In the genomic region with DNA sequence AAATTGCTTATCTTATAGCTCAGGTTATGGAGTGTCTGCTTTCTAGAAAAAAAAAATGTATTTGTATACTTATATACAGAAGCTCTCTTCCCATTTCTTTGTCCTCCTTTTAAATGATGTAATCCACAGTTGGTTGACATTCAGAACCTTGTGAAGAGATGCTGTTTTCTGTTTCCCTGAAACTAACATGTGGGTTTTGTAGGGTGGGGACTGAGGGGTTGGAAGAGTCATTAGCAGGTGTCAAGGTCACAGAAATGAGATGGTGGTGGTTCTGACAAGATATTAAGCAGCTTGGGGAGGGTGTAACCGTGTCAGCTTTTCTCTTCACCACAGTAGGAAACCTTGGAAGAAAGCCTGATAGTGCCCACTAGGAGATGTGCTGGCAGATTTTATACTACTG, we compare ENCODE assay signal across 11 cellular contexts. TPM values are rescaled to one million over a fixed set of nuclear protein-coding genes. Genes with fewer than 3 reads are reported as not detected.
DNase-seq lines count a peak whose midpoint lies in the region; ATAC-seq, FAIRE-seq and TF ChIP-seq lines count a peak whose summit lies in the region.
"Had no signal": no experiment of that assay in that cellular context is flagged by ENCODE, and none has a peak within 500 bp of the region (broad histone marks: within the 10 kb centered on the region; RNA-seq: fewer than 3 reads in every experiment).

No MANE protein-coding gene starts in this region.

- no peak overlapping the region for H3K4me3 ChIP-seq in PC-3 (ENCODE audit: low read length)
- H3K4me3 ChIP-seq in sigmoid colon = no peak overlapping the region

- H3K4me1 ChIP-seq in PC-3 (ENCODE audit: insufficient read depth, low read length) = peaks cover 23% of the 10 kb centered on the region
- H3K4me1 ChIP-seq in sigmoid colon = peaks cover 0 to 24% (median 11%) of the 10 kb centered on the region in 4 donors

- TF ChIP-seq CTCF in PC-3 (conservative IDR thresholded peaks at IDR 0.05; ENCODE audit: low read depth, low read length) (no peak), chondrocyte (IDR thresholded peaks at IDR 0.05) (no peak), sigmoid colon (IDR thresholded peaks at IDR 0.05) (no peak)

- H3K9me3 ChIP-seq in PC-3 (ENCODE audit: low read length) (no peaks in the 10 kb centered on the region), sigmoid colon (no peaks in the 10 kb centered on the region)

- H3K4me1 Mint-ChIP-seq in chondrocyte (ENCODE audit: low read depth) = peaks cover 16% of the 10 kb centered on the region
- H3K4me1 Mint-ChIP-seq in stimulated activated naive CD8-positive, alpha-beta T cell treated with anti-CD3 and anti-CD28 coated beads, Interleukin-15, amount 100 ng/mL, for 72 hours = peaks cover 77% of the 10 kb centered on the region

- H3K9me3 Mint-ChIP-seq in chondrocyte (ENCODE audit: low read depth) = no peaks in the 10 kb centered on the region
- no peaks in the 10 kb centered on the region for H3K9me3 Mint-ChIP-seq in stimulated activated naive CD8-positive, alpha-beta T cell treated with anti-CD3 and anti-CD28 coated beads, Interleukin-15, amount 100 ng/mL, for 72 hours
- H3K9me3 Mint-ChIP-seq: CD14-positive monocyte had no signal

- WGBS in sigmoid colon, 2 donors = 55 to 58% methylated on average over 1 of the region's 1 CpG

- peaks cover 24% of the 10 kb centered on the region for H4K20me1 ChIP-seq in PC-3 (ENCODE audit: low read length)

- no peak for TF ChIP-seq POLR2A in sigmoid colon (IDR thresholded peaks at IDR 0.05)

- no peak for FAIRE-seq in RCC 7860 (lab: Jason Lieb, UNC)

- H3K27me3 ChIP-seq in PC-3 (ENCODE audit: low read length) = no peaks in the 10 kb centered on the region
- no peaks in the 10 kb centered on the region for H3K27me3 ChIP-seq in sigmoid colon

- no peak overlapping the region for H3K4me3 Mint-ChIP-seq in chondrocyte (ENCODE audit: unreplicated experiment)
- H3K4me3 Mint-ChIP-seq in stimulated activated naive CD8-positive, alpha-beta T cell treated with anti-CD3 and anti-CD28 coated beads, Interleukin-15, amount 100 ng/mL, for 72 hours = peak overlapping the region; percentile 55 to 92

- H3K36me3 ChIP-seq in PC-3 (ENCODE audit: low read depth, low read length) (no peaks in the 10 kb centered on the region), sigmoid colon (no peaks in the 10 kb centered on the region)

- no peak overlapping the region for H2AFZ ChIP-seq in PC-3 (ENCODE audit: low read length)

- H3F3A ChIP-seq in PC-3 (ENCODE audit: low read length, unreplicated experiment) = peaks cover 5% of the 10 kb centered on the region

- peak; percentile 30 for DNase-seq in stimulated activated CD4-positive, alpha-beta T cell treated with anti-CD3 and anti-CD28 coated beads, Interleukin-15, amount 100 ng/mL, for 24 hours
- DNase-seq in stimulated activated CD4-positive, alpha-beta T cell treated with anti-CD3 and anti-CD28 coated beads, Interleukin-2, amount 100 ng/mL, for 48 hours = no peak
- DNase-seq in PC-3 = no peak
- no peak for DNase-seq in chondrocyte (ENCODE audit: low spot score)
- DNase-seq in stimulated activated naive CD8-positive, alpha-beta T cell treated with anti-CD3 and anti-CD28 coated beads, Interleukin-15, amount 100 ng/mL, for 72 hours = peak; percentile 54 to 66
- DNase-seq in sigmoid colon = no peak
- no peak for DNase-seq in RCC 7860 (ENCODE audit: low spot score)
- DNase-seq: NCI-H1694 had no signal

- TF ChIP-seq EP300 in sigmoid colon (IDR thresholded peaks at IDR 0.05) = no peak

- H3K36me3 Mint-ChIP-seq in chondrocyte (ENCODE audit: low read depth) = peaks cover 2% of the 10 kb centered on the region

- peaks cover 64% of the 10 kb centered on the region for H3K79me2 ChIP-seq in PC-3 (ENCODE audit: low read length)

- CTCF ChIA-PET in PC-3 (lab: Charles Lee) = no interaction called here

- no TSS peak for BruUV-seq in PC-3 (replicated peaks; lab: Mats Ljungman, UMichigan)

- H3K9me2 ChIP-seq in PC-3 (replicated peaks; ENCODE audit: low read length) = no peaks in the 10 kb centered on the region

- POLR2A ChIA-PET in PC-3 (lab: Charles Lee; ENCODE audit: unreplicated experiment) = no interaction called here

- H3K27me3 Mint-ChIP-seq in chondrocyte (ENCODE audit: low read depth) = no peaks in the 10 kb centered on the region
- H3K27me3 Mint-ChIP-seq in stimulated activated naive CD8-positive, alpha-beta T cell treated with anti-CD3 and anti-CD28 coated beads, Interleukin-15, amount 100 ng/mL, for 72 hours = no peaks in the 10 kb centered on the region

- H3K9ac ChIP-seq in PC-3 (ENCODE audit: low read length) = no peak overlapping the region

- intact Hi-C loops in PC-3 (cut with micrococcal nuclease) = loop anchor here (5.0 kb wide), 1 partner anchor 48 kb away; no protein-coding TSS in a partner anchor
- intact Hi-C loops in sigmoid colon (cut with DNase I) = loop anchor here (5.0 to 10.0 kb wide), 3 partner anchors 176 to 388 kb away; a partner anchor contains a TSS

- H3K27ac ChIP-seq in PC-3 (ENCODE audit: low read length) (no peak overlapping the region), sigmoid colon (no peak overlapping the region)
- H3K27ac ChIP-seq: HL-60 had no signal

- H3K4me2 ChIP-seq in PC-3 (ENCODE audit: low read length) = peak overlapping the region; percentile 97; the same call in 1 of the 2 replicates

- H3K27ac Mint-ChIP-seq in chondrocyte (ENCODE audit: unreplicated experiment) = peak overlapping the region; percentile 18
- H3K27ac Mint-ChIP-seq in stimulated activated naive CD8-positive, alpha-beta T cell treated with anti-CD3 and anti-CD28 coated beads, Interleukin-15, amount 100 ng/mL, for 72 hours = peak overlapping the region; percentile 93 to 97

- ATAC-seq in PC-3 (no peak), GM21526 (IDR thresholded peaks at IDR 0.05; ENCODE audit: low FRiP score, unreplicated experiment) (no peak)
- peak; percentile 50 for ATAC-seq in stimulated activated naive CD8-positive, alpha-beta T cell treated with anti-CD3 and anti-CD28 coated beads, Interleukin-15, amount 100 ng/mL, for 72 hours

RNA-seq across cellular contexts. Expression of a gene that starts 2.4 kb away (rescaled TPM):
- total RNA-seq in PC-3 (2014; rRNA removed) (3.7 and 4.0 TPM in 2 replicates), chondrocyte (8.5 to 9.2 TPM (median 9.2 TPM) in 3 replicates), sigmoid colon (10 to 100 TPM; 13.0 to 20.5 (median 16.8) TPM)
- polyA plus RNA-seq in sigmoid colon = 1 to 10 TPM; 3.2 to 7.9 (median 3.6) TPM

Comparison
In these comparisons a context has a peak if more than half of its experiments do, and no peak if none do; other contexts are left out.
1. DNase-seq: peak in stimulated activated CD4-positive, alpha-beta T cell treated with anti-CD3 and anti-CD28 coated beads, Interleukin-15, amount 100 ng/mL, for 24 hours (single experiment) and stimulated activated naive CD8-positive, alpha-beta T cell treated with anti-CD3 and anti-CD28 coated beads, Interleukin-15, amount 100 ng/mL, for 72 hours (2 of 2); none in stimulated activated CD4-positive, alpha-beta T cell treated with anti-CD3 and anti-CD28 coated beads, Interleukin-2, amount 100 ng/mL, for 48 hours (0 of 2), PC-3 (single experiment), chondrocyte (single experiment), sigmoid colon (single experiment) and RCC 7860 (single experiment).